Comparison of ENCODE assay signal across 8 cellular contexts in the genomic region with DNA sequence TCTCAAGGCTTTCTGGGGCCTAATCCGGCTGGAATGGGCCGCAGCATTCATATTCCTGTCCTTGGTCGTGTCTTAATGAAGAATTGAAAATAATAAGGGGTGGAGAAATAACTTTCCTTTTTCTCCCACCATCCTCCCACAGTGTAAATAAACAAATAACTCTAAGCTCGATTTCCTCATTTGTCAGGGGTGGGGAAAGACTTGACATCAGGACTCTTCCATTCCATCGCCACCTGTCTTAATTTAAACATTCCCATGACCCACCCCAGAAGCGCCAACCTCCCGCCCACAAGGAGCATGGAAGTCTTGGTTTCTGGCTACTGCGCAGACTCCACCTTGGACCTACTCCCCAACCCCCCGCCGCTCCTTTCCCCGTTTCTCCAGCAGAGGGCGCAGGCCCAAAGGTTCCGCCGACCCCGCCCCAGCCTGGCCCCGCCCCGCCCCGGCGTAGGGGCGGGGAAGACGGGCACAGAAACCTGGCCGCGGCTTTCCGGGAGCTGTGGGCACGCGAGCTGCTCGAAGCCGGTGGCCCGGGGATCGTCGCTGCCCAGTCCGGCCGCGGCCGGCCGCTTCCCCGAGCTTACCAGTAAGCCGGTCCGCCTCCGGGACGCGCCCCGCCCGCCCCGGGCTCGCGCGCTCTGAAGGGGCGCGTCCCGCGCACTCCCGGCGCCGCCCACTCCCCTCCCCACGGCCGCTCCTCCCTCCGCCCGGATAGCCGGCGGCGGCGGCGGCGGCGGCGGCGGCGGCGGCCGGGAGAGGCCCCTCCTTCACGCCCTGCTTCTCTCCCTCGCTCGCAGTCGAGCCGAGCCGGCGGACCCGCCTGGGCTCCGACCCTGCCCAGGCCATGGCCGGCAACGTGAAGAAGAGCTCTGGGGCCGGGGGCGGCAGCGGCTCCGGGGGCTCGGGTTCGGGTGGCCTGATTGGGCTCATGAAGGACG. TPM values are rescaled to one million over a fixed set of nuclear protein-coding genes. Genes with fewer than 3 reads are reported as not detected.
A peak's percentile ranks its signal among the peaks of the same experiment; 100 is the strongest.
DNase-seq lines count a peak whose midpoint lies in the region; ATAC-seq and TF ChIP-seq lines count a peak whose summit lies in the region.

A gene (plus strand): TSS at position 766 of the 938 bp plus-strand sequence. CDS start 79 bp downstream, at position 845.

- no peaks in the 10 kb centered on the region for H3K27me3 ChIP-seq in liver (ENCODE audit: control insufficient read depth in 4 of 4, insufficient read depth in 4 of 4, low read length in 3 of 4)

- H3K4me1 ChIP-seq in liver (ENCODE audit: control insufficient read depth in 4 of 4, insufficient read depth in 4 of 4, low read length in 3 of 4): peaks cover 3 to 13% (median 11%) of the 10 kb centered on the region in 4 donors

- peak within 1 kb of the TSS; percentile 91 to 99 (median 94) for H3K4me3 ChIP-seq in liver (ENCODE audit: low read depth in 1 of 3, low read length in 3 of 3)

- peak; percentile 67 to 68 for TF ChIP-seq RAD21 in liver (IDR thresholded peaks at IDR 0.05)

- ATAC-seq in GM19328 (IDR thresholded peaks at IDR 0.05; ENCODE audit: unreplicated experiment) (peak; percentile 82), HG03520 (IDR thresholded peaks at IDR 0.05; ENCODE audit: unreplicated experiment) (peak; percentile 72)

- no peaks in the 10 kb centered on the region for H3K9me3 ChIP-seq in liver (ENCODE audit: control insufficient read depth in 4 of 4, low read length in 3 of 4)

- peak within 1 kb of the TSS; percentile 59 to 71 for H3K9ac ChIP-seq in liver (ENCODE audit: low read depth in 1 of 2, low read length in 2 of 2)

- WGBS in liver: under 1% methylated on average over 89 of the region's 89 CpGs

- peak; percentile 87 for DNase-seq in NCI-H748 (lab: John Stamatoyannopoulos, UW; ENCODE audit: unreplicated experiment)
- DNase-seq in activated CD4-positive, alpha-beta T cell treated with anti-CD3 and anti-CD28 coated beads, Interleukin-2, amount 50 U/mL, for 4 hours: peak; percentile 97 to 98
- peak; percentile 70 to 89 for DNase-seq in dermis microvascular lymphatic vessel endothelial cell (ENCODE audit: low read depth in 2 of 2)
- peak; percentile 98 for DNase-seq in stimulated activated CD4-positive, alpha-beta T cell treated with anti-CD3 and anti-CD28 coated beads, Interleukin-4, amount 100 ng/mL, for 1 hour

- TF ChIP-seq CTCF in C4-2B (conservative IDR thresholded peaks at IDR 0.05): peak; percentile 99
- TF ChIP-seq CTCF in liver (IDR thresholded peaks at IDR 0.05; ENCODE audit: low read depth, low read length, missing input control): peak; percentile 84

- H3K36me3 ChIP-seq in liver (ENCODE audit: control insufficient read depth in 4 of 4, insufficient read depth in 3 of 4, low read depth in 1 of 4, low read length in 3 of 4): no peaks in the 10 kb centered on the region

- H3K27ac ChIP-seq in C4-2B (peak within 1 kb of the TSS; percentile 75), liver (ENCODE audit: low read depth in 1 of 2, low read length in 2 of 2) (peak within 1 kb of the TSS; percentile 83 to 88)

TF ChIP-seq in liver, 16 proteins besides CTCF, POLR2A, EP300 and RAD21:
- no peak for TF ChIP-seq TAF1 (conservative IDR thresholded peaks at IDR 0.05)
- no peak for TF ChIP-seq HNF4G (IDR thresholded peaks at IDR 0.05)
- no peak for TF ChIP-seq JUND (IDR thresholded peaks at IDR 0.05)
- TF ChIP-seq RXRA (IDR thresholded peaks at IDR 0.05): no peak
- TF ChIP-seq SP1 (IDR thresholded peaks at IDR 0.05): peak; percentile 24
- no peak for TF ChIP-seq FOXA2 (IDR thresholded peaks at IDR 0.05)
- TF ChIP-seq FOXA1 (IDR thresholded peaks at IDR 0.05): no peak
- peak in 1 of 2 donors; percentile 8 for TF ChIP-seq EGR1 (IDR thresholded peaks at IDR 0.05; ENCODE audit: low read depth in 2 of 2)
- TF ChIP-seq, protein P1, sequence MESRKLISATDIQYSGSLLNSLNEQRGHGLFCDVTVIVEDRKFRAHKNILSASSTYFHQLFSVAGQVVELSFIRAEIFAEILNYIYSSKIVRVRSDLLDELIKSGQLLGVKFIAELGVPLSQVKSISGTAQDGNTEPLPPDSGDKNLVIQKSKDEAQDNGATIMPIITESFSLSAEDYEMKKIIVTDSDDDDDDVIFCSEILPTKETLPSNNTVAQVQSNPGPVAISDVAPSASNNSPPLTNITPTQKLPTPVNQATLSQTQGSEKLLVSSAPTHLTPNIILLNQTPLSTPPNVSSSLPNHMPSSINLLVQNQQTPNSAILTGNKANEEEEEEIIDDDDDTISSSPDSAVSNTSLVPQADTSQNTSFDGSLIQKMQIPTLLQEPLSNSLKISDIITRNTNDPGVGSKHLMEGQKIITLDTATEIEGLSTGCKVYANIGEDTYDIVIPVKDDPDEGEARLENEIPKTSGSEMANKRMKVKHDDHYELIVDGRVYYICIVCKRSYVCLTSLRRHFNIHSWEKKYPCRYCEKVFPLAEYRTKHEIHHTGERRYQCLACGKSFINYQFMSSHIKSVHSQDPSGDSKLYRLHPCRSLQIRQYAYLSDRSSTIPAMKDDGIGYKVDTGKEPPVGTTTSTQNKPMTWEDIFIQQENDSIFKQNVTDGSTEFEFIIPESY (IDR thresholded peaks at IDR 0.05): no peak
- no peak for TF ChIP-seq GABPA (IDR thresholded peaks at IDR 0.05 in 1 of 2, conservative IDR thresholded peaks at IDR 0.05 in 1 of 2)
- TF ChIP-seq, protein P2, sequence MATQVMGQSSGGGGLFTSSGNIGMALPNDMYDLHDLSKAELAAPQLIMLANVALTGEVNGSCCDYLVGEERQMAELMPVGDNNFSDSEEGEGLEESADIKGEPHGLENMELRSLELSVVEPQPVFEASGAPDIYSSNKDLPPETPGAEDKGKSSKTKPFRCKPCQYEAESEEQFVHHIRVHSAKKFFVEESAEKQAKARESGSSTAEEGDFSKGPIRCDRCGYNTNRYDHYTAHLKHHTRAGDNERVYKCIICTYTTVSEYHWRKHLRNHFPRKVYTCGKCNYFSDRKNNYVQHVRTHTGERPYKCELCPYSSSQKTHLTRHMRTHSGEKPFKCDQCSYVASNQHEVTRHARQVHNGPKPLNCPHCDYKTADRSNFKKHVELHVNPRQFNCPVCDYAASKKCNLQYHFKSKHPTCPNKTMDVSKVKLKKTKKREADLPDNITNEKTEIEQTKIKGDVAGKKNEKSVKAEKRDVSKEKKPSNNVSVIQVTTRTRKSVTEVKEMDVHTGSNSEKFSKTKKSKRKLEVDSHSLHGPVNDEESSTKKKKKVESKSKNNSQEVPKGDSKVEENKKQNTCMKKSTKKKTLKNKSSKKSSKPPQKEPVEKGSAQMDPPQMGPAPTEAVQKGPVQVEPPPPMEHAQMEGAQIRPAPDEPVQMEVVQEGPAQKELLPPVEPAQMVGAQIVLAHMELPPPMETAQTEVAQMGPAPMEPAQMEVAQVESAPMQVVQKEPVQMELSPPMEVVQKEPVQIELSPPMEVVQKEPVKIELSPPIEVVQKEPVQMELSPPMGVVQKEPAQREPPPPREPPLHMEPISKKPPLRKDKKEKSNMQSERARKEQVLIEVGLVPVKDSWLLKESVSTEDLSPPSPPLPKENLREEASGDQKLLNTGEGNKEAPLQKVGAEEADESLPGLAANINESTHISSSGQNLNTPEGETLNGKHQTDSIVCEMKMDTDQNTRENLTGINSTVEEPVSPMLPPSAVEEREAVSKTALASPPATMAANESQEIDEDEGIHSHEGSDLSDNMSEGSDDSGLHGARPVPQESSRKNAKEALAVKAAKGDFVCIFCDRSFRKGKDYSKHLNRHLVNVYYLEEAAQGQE (IDR thresholded peaks at IDR 0.05): no peak
- TF ChIP-seq HNF4A (conservative IDR thresholded peaks at IDR 0.05): no peak
- peak; percentile 3 for TF ChIP-seq NR2F2 (IDR thresholded peaks at IDR 0.05)
- TF ChIP-seq, protein P3, sequence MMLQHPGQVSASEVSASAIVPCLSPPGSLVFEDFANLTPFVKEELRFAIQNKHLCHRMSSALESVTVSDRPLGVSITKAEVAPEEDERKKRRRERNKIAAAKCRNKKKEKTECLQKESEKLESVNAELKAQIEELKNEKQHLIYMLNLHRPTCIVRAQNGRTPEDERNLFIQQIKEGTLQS (IDR thresholded peaks at IDR 0.05): no peak
- peak; percentile 50 for TF ChIP-seq YY1 (IDR thresholded peaks at IDR 0.05)
- TF ChIP-seq, protein P4, sequence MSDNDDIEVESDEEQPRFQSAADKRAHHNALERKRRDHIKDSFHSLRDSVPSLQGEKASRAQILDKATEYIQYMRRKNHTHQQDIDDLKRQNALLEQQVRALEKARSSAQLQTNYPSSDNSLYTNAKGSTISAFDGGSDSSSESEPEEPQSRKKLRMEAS (IDR thresholded peaks at IDR 0.05): no peak

RNA-seq across cellular contexts. Expression of the gene that starts here (rescaled TPM):
- 7.4 and 9.4 TPM in 2 replicates for total RNA-seq in dermis microvascular lymphatic vessel endothelial cell
- total RNA-seq in liver: 1 to 10 TPM; 5.3 to 5.5 TPM
- polyA plus RNA-seq in liver: 1 to 10 TPM; 1.6 to 1.7 TPM

Comparison
In these comparisons a context has a peak if more than half of its experiments do, and no peak if none do; other contexts are left out.
1. Peak in every context shown above with its lines: DNase-seq, ATAC-seq, H3K4me3 ChIP-seq and H3K27ac ChIP-seq.